ENCODE assay signal across 26 cellular contexts in genomic region chr14:34171431-34171830, GRCh38.
"Had no signal": no experiment of that assay in that cellular context is flagged by ENCODE, and none has a peak within 500 bp of the region (broad histone marks: within the 10 kb centered on the region; RNA-seq: fewer than 3 reads in every experiment).

No MANE protein-coding gene starts in this region.

- H3K9me3 Mint-ChIP-seq: activated CD4-positive, alpha-beta memory T cell treated with anti-CD3 and anti-CD28 coated beads for 36 hours; activated CD4-positive, alpha-beta T cell treated with anti-CD3 and anti-CD28 coated beads, Interleukin-2, amount 10 ng/mL, durations not matched to agents 24 days and 14 days; activated naive CD4-positive, alpha-beta T cell treated with anti-CD3 and anti-CD28 coated beads, Interleukin-2, amount 10 ng/mL, durations not matched to agents 7 days and 5 days; activated naive CD4-positive, alpha-beta T cell treated with anti-CD3 and anti-CD28 coated beads, Interleukin-2, amount 50 U/mL, for 72 hours; activated naive CD8-positive, alpha-beta T cell treated with anti-CD3 and anti-CD28 coated beads, Interleukin-2, amount 10 ng/mL, durations not matched to agents 7 days and 5 days; activated T-cell treated with anti-CD3 and anti-CD28 coated beads, Interleukin-2, amount 50 U/mL, for 72 hours; T-helper 2 cell treated with Interferon-gamma antibody and Interleukin-4, amounts not matched to agents 5 μg/mL and 100 μg/mL, for 36 hours had no signal

- H3K36me3 Mint-ChIP-seq: activated CD4-positive, alpha-beta memory T cell treated with anti-CD3 and anti-CD28 coated beads for 36 hours; activated CD8-positive, alpha-beta memory T cell treated with anti-CD3 and anti-CD28 coated beads, Interleukin-2, amount 10 ng/mL, durations not matched to agents 7 days and 5 days; activated naive CD4-positive, alpha-beta T cell treated with anti-CD3 and anti-CD28 coated beads, Interleukin-2, amount 10 ng/mL, durations not matched to agents 7 days and 5 days; activated naive CD4-positive, alpha-beta T cell treated with anti-CD3 and anti-CD28 coated beads, Interleukin-2, amount 50 U/mL, for 72 hours; activated naive CD8-positive, alpha-beta T cell treated with anti-CD3 and anti-CD28 coated beads, Interleukin-2, amount 10 ng/mL, durations not matched to agents 7 days and 5 days had no signal

- H3K4me1 Mint-ChIP-seq: activated CD4-positive, alpha-beta T cell treated with anti-CD3 and anti-CD28 coated beads for 36 hours; activated CD4-positive, alpha-beta T cell treated with anti-CD3 and anti-CD28 coated beads, Interleukin-2, amount 10 ng/mL, durations not matched to agents 24 days and 14 days; activated CD8-positive, alpha-beta memory T cell treated with anti-CD3 and anti-CD28 coated beads, Interleukin-2, amount 10 ng/mL, durations not matched to agents 7 days and 5 days; activated naive CD4-positive, alpha-beta T cell treated with anti-CD3 and anti-CD28 coated beads, Interleukin-2, amount 10 ng/mL, durations not matched to agents 7 days and 5 days; activated naive CD8-positive, alpha-beta T cell treated with anti-CD3 and anti-CD28 coated beads, Interleukin-2, amount 10 ng/mL, durations not matched to agents 7 days and 5 days had no signal

- DNase-seq: activated CD4-positive, alpha-beta memory T cell treated with anti-CD3 and anti-CD28 coated beads for 36 hours; activated CD4-positive, alpha-beta T cell treated with anti-CD3 and anti-CD28 coated beads for 36 hours; activated CD4-positive, alpha-beta T cell treated with anti-CD3 and anti-CD28 coated beads, Interleukin-2, amount 10 ng/mL, durations not matched to agents 24 days and 14 days; activated CD4-positive, CD25-positive, alpha-beta regulatory T cell; activated CD4-positive, CD25-positive, alpha-beta regulatory T cell treated with anti-CD3 and anti-CD28 coated beads, Interleukin-2, amount 50 U/mL, for 72 hours; activated CD8-positive, alpha-beta memory T cell treated with anti-CD3 and anti-CD28 coated beads, Interleukin-2, amount 10 ng/mL, durations not matched to agents 7 days and 5 days; activated CD8-positive, alpha-beta memory T cell treated with anti-CD3 and anti-CD28 coated beads, Interleukin-2, amount 50 U/mL, for 4 hours; activated CD8-positive, alpha-beta T cell treated with anti-CD3 and anti-CD28 coated beads, Interleukin-2, amount 10 ng/mL, durations not matched to agents 7 days and 5 days; activated gamma-delta T cell; activated naive CD4-positive, alpha-beta T cell; activated naive CD4-positive, alpha-beta T cell treated with anti-CD3 and anti-CD28 coated beads, Interleukin-2, amount 10 ng/mL, durations not matched to agents 7 days and 5 days; activated naive CD8-positive, alpha-beta T cell treated with anti-CD3 and anti-CD28 coated beads, Interleukin-2, amount 10 ng/mL, durations not matched to agents 7 days and 5 days; activated T-cell treated with anti-CD3 and anti-CD28 coated beads, Interleukin-2, amount 50 U/mL, for 1 hour; activated T-cell treated with anti-CD3 and anti-CD28 coated beads, Interleukin-2, amount 50 U/mL, for 72 hours; anterior cingulate cortex; central memory CD4-positive, alpha-beta T cell; cerebellar nuclear complex; colonic mucosa; effector CD8-positive, alpha-beta T cell; foreskin fibroblast; head of caudate nucleus; T-helper 1 cell; T-helper 17 cell; T1000 had no signal

- H3K27me3 Mint-ChIP-seq: activated CD4-positive, alpha-beta T cell treated with anti-CD3 and anti-CD28 coated beads for 36 hours had no signal

- H3K27ac Mint-ChIP-seq: activated CD4-positive, alpha-beta memory T cell treated with anti-CD3 and anti-CD28 coated beads for 36 hours; activated CD4-positive, alpha-beta T cell treated with anti-CD3 and anti-CD28 coated beads for 36 hours; activated CD4-positive, alpha-beta T cell treated with anti-CD3 and anti-CD28 coated beads, Interleukin-2, amount 10 ng/mL, durations not matched to agents 24 days and 14 days; activated CD8-positive, alpha-beta memory T cell treated with anti-CD3 and anti-CD28 coated beads, Interleukin-2, amount 10 ng/mL, durations not matched to agents 7 days and 5 days; activated CD8-positive, alpha-beta T cell treated with anti-CD3 and anti-CD28 coated beads, Interleukin-2, amount 10 ng/mL, durations not matched to agents 7 days and 5 days; activated naive CD4-positive, alpha-beta T cell treated with anti-CD3 and anti-CD28 coated beads, Interleukin-2, amount 10 ng/mL, durations not matched to agents 7 days and 5 days; activated naive CD4-positive, alpha-beta T cell treated with anti-CD3 and anti-CD28 coated beads, Interleukin-2, amount 50 U/mL, for 72 hours; activated naive CD8-positive, alpha-beta T cell treated with anti-CD3 and anti-CD28 coated beads, Interleukin-2, amount 10 ng/mL, durations not matched to agents 7 days and 5 days; activated T-cell treated with anti-CD3 and anti-CD28 coated beads, Interleukin-2, amount 50 U/mL, for 72 hours; T-helper 17 cell; T-helper 2 cell treated with Interferon-gamma antibody and Interleukin-4, amounts not matched to agents 5 μg/mL and 100 μg/mL, for 36 hours had no signal

- H3K4me3 Mint-ChIP-seq: activated CD4-positive, alpha-beta memory T cell treated with anti-CD3 and anti-CD28 coated beads for 36 hours; activated CD4-positive, alpha-beta T cell treated with anti-CD3 and anti-CD28 coated beads for 36 hours; activated CD4-positive, alpha-beta T cell treated with anti-CD3 and anti-CD28 coated beads, Interleukin-2, amount 10 ng/mL, durations not matched to agents 24 days and 14 days; activated CD8-positive, alpha-beta memory T cell treated with anti-CD3 and anti-CD28 coated beads, Interleukin-2, amount 10 ng/mL, durations not matched to agents 7 days and 5 days; activated CD8-positive, alpha-beta T cell treated with anti-CD3 and anti-CD28 coated beads, Interleukin-2, amount 10 ng/mL, durations not matched to agents 7 days and 5 days; activated naive CD4-positive, alpha-beta T cell treated with anti-CD3 and anti-CD28 coated beads, Interleukin-2, amount 10 ng/mL, durations not matched to agents 7 days and 5 days; activated naive CD8-positive, alpha-beta T cell treated with anti-CD3 and anti-CD28 coated beads, Interleukin-2, amount 10 ng/mL, durations not matched to agents 7 days and 5 days; activated T-cell treated with anti-CD3 and anti-CD28 coated beads, Interleukin-2, amount 50 U/mL, for 72 hours; T-helper 17 cell; T-helper 2 cell treated with Interferon-gamma antibody and Interleukin-4, amounts not matched to agents 5 μg/mL and 100 μg/mL, for 36 hours had no signal
